In the genomic region with DNA sequence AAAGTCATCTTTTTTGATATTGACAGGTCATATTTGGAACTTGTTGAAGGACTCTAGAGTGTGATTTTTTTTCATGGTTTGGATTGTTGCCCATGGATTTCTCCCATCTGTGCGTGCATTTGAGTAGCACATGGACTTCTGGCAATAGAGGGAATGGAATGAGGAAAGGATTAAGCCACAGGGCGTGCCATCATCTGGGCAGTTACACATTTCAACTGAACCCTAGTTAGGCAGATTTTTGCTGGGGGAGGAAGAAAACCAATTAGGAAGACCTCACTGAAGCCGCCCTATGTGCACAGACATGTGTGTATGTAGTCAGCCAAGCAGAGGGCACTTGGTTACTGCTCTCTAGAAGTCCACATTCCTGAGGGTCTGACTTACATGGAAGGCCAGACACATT, we compare ENCODE assay signal across 16 cellular contexts.
A peak's percentile ranks its signal among the peaks of the same experiment; 100 is the strongest.
DNase-seq lines count a peak whose midpoint lies in the region; ATAC-seq and TF ChIP-seq lines count a peak whose summit lies in the region.
"Had no signal": no experiment of that assay in that cellular context is flagged by ENCODE, and none has a peak within 500 bp of the region (broad histone marks: within the 10 kb centered on the region; RNA-seq: fewer than 3 reads in every experiment).

No MANE protein-coding gene starts in this region.

- peaks cover 2% of the 10 kb centered on the region for H3K27me3 Mint-ChIP-seq in activated CD4-positive, alpha-beta T cell treated with anti-CD3 and anti-CD28 coated beads, Interleukin-2, amount 10 ng/mL, durations not matched to agents 24 days and 14 days
- H3K27me3 Mint-ChIP-seq in osteocyte (ENCODE audit: unreplicated experiment): no peaks in the 10 kb centered on the region
- H3K27me3 Mint-ChIP-seq in Caco-2 (ENCODE audit: insufficient read depth, unreplicated experiment): no peaks in the 10 kb centered on the region

- H3K27ac Mint-ChIP-seq in activated CD4-positive, alpha-beta T cell treated with anti-CD3 and anti-CD28 coated beads, Interleukin-2, amount 10 ng/mL, durations not matched to agents 24 days and 14 days: no peak overlapping the region
- H3K27ac Mint-ChIP-seq in osteocyte (ENCODE audit: unreplicated experiment) (no peak overlapping the region), Caco-2 (ENCODE audit: unreplicated experiment) (no peak overlapping the region)

- no peak overlapping the region for H3K4me3 ChIP-seq in fibroblast of mammary gland (ENCODE audit: control insufficient read depth, low read depth, low read length)
- H3K4me3 ChIP-seq in psoas muscle: no peak overlapping the region
- H3K4me3 ChIP-seq in Caco-2 (ENCODE audit: low read depth, low read length): no peak overlapping the region
- H3K4me3 ChIP-seq: HAP-1, smooth muscle cell, stomach had no signal

- POLR2A ChIA-PET in Caco-2 (lab: Charles Lee): no interaction called here

- CTCF ChIA-PET in Caco-2 (lab: Charles Lee): no interaction called here

- no peaks in the 10 kb centered on the region for H3K36me3 ChIP-seq in psoas muscle (ENCODE audit: insufficient read depth in 1 of 2, low read depth in 1 of 2)
- H3K36me3 ChIP-seq in Caco-2 (ENCODE audit: control insufficient read depth, insufficient read depth, low read length): no peaks in the 10 kb centered on the region
- H3K36me3 ChIP-seq: HAP-1, neutrophil, stomach had no signal

- H3K27ac ChIP-seq in psoas muscle: no peak overlapping the region
- H3K27ac ChIP-seq: neutrophil, stomach had no signal

- no TSS peak for BruUV-seq in Caco-2 (replicated peaks; lab: Mats Ljungman, UMichigan)

- WGBS in psoas muscle, 3 donors: 40 to 71% (median 42%) methylated on average over 3 of the region's 3 CpGs

- TF ChIP-seq CTCF in fibroblast of mammary gland (conservative IDR thresholded peaks at IDR 0.05; ENCODE audit: control insufficient read depth, insufficient read depth, low read depth, low read length): no peak
- no peak for TF ChIP-seq CTCF in psoas muscle (IDR thresholded peaks at IDR 0.05)
- TF ChIP-seq CTCF in osteocyte (IDR thresholded peaks at IDR 0.05): no peak
- TF ChIP-seq CTCF in Caco-2 (IDR thresholded peaks at IDR 0.05; ENCODE audit: insufficient read depth in 1 of 2, low read depth in 1 of 2, low read length in 1 of 2, severe bottlenecking in 1 of 2, unreplicated experiment in 1 of 2): no peak

- intact Hi-C loops in psoas muscle (cut with DNase I): loop anchor here (2.0 to 5.0 kb wide), 2 partner anchors 67 to 69 kb away; no protein-coding TSS in a partner anchor
- intact Hi-C loops in activated CD4-positive, alpha-beta T cell treated with anti-CD3 and anti-CD28 coated beads, Interleukin-2, amount 10 ng/mL, durations not matched to agents 24 days and 14 days (cut with micrococcal nuclease): loop anchor here (5.0 kb wide), 1 partner anchor 69 kb away; no protein-coding TSS in a partner anchor
- intact Hi-C loops in Caco-2 (cut with micrococcal nuclease; ENCODE audit: unreplicated experiment): loop anchor here (2.0 to 10.0 kb wide), 2 partner anchors 181 to 659 kb away; no protein-coding TSS in a partner anchor

- no peaks in the 10 kb centered on the region for H3K9me3 Mint-ChIP-seq in activated CD4-positive, alpha-beta T cell treated with anti-CD3 and anti-CD28 coated beads, Interleukin-2, amount 10 ng/mL, durations not matched to agents 24 days and 14 days
- H3K9me3 Mint-ChIP-seq in osteocyte (ENCODE audit: unreplicated experiment) (no peaks in the 10 kb centered on the region), Caco-2 (ENCODE audit: unreplicated experiment) (no peaks in the 10 kb centered on the region)

- H3K4me1 ChIP-seq in psoas muscle (peaks cover 6% of the 10 kb centered on the region), Caco-2 (no peaks in the 10 kb centered on the region)
- H3K4me1 ChIP-seq: HAP-1 had no signal

- H3K9me3 ChIP-seq in psoas muscle (no peaks in the 10 kb centered on the region), Caco-2 (no peaks in the 10 kb centered on the region)
- H3K9me3 ChIP-seq: HAP-1, neutrophil, stomach had no signal

- H3K4me3 Mint-ChIP-seq in activated CD4-positive, alpha-beta T cell treated with anti-CD3 and anti-CD28 coated beads, Interleukin-2, amount 10 ng/mL, durations not matched to agents 24 days and 14 days: no peak overlapping the region
- H3K4me3 Mint-ChIP-seq in osteocyte (ENCODE audit: unreplicated experiment) (no peak overlapping the region), Caco-2 (ENCODE audit: unreplicated experiment) (no peak overlapping the region)

- DNase-seq in HCEC 1CT (peak; percentile 32), NCI-H524 treated with DMSO at 0.1 percent for 48 hours (lab: John Stamatoyannopoulos, UW) (peak; percentile 26), fibroblast of mammary gland (ENCODE audit: low read depth) (peak; percentile 55), psoas muscle (no peak), osteocyte (ENCODE audit: extremely low spot score, unreplicated experiment) (no peak), Caco-2 (no peak), COR-L47 (lab: John Stamatoyannopoulos, UW) (no peak)
- no peak for DNase-seq in activated CD4-positive, alpha-beta T cell treated with anti-CD3 and anti-CD28 coated beads, Interleukin-2, amount 10 ng/mL, durations not matched to agents 24 days and 14 days
- DNase-seq: activated naive CD4-positive, alpha-beta T cell treated with Interleukin-2 at 50 U/mL for 16 hours; caudate nucleus; Kasumi-1; mammary epithelial cell; stomach had no signal

- peak in 3 of 4 donors; percentile 26 to 48 (median 47) for ATAC-seq in psoas muscle

- H3K4me1 Mint-ChIP-seq in activated CD4-positive, alpha-beta T cell treated with anti-CD3 and anti-CD28 coated beads, Interleukin-2, amount 10 ng/mL, durations not matched to agents 24 days and 14 days: no peaks in the 10 kb centered on the region
- H3K4me1 Mint-ChIP-seq in osteocyte (ENCODE audit: unreplicated experiment): no peaks in the 10 kb centered on the region
- no peaks in the 10 kb centered on the region for H3K4me1 Mint-ChIP-seq in Caco-2 (ENCODE audit: low read depth, unreplicated experiment)

- H3K27me3 ChIP-seq in psoas muscle (ENCODE audit: insufficient read depth in 3 of 3, low read length in 2 of 3): no peaks in the 10 kb centered on the region
- H3K27me3 ChIP-seq in Caco-2 (replicated peaks; ENCODE audit: control insufficient read depth, insufficient read depth, low read length): no peaks in the 10 kb centered on the region
- H3K27me3 ChIP-seq: neutrophil, stomach had no signal

- H3K36me3 Mint-ChIP-seq in activated CD4-positive, alpha-beta T cell treated with anti-CD3 and anti-CD28 coated beads, Interleukin-2, amount 10 ng/mL, durations not matched to agents 24 days and 14 days (ENCODE audit: low read depth): no peaks in the 10 kb centered on the region
- no peaks in the 10 kb centered on the region for H3K36me3 Mint-ChIP-seq in osteocyte (ENCODE audit: unreplicated experiment)
- H3K36me3 Mint-ChIP-seq in Caco-2 (ENCODE audit: insufficient read depth, unreplicated experiment): no peaks in the 10 kb centered on the region

Comparison
In these comparisons a context has a peak if more than half of its experiments do, and no peak if none do; other contexts are left out.
1. DNase-seq: peak in HCEC 1CT (single experiment), NCI-H524 treated with DMSO at 0.1 percent for 48 hours (single experiment) and fibroblast of mammary gland (single experiment); none in psoas muscle (0 of 2), activated CD4-positive, alpha-beta T cell treated with anti-CD3 and anti-CD28 coated beads, Interleukin-2, amount 10 ng/mL, durations not matched to agents 24 days and 14 days (single experiment), osteocyte (single experiment), Caco-2 (0 of 2) and COR-L47 (single experiment).